Comparison of ENCODE assay signal across 22 cellular contexts in genomic region chr12:116201908-116202307, GRCh38.
A peak's percentile ranks its signal among the peaks of the same experiment; 100 is the strongest.
DNase-seq lines count a peak whose midpoint lies in the region; ATAC-seq and TF ChIP-seq lines count a peak whose summit lies in the region.
"Had no signal": no experiment of that assay in that cellular context is flagged by ENCODE, and none has a peak within 500 bp of the region (broad histone marks: within the 10 kb centered on the region; RNA-seq: fewer than 3 reads in every experiment).

No MANE protein-coding gene starts in this region.

- H3K27me3 ChIP-seq in gastrocnemius medialis = no peaks in the 10 kb centered on the region
- H3K27me3 ChIP-seq: ascending aorta, MG63, right atrium auricular region had no signal

- no peak overlapping the region for H3K4me3 ChIP-seq in gastrocnemius medialis
- H3K4me3 ChIP-seq: ascending aorta, GM12878, MG63, right atrium auricular region had no signal

- no peak for ATAC-seq in gastrocnemius medialis
- ATAC-seq in GM18870 (IDR thresholded peaks at IDR 0.05; ENCODE audit: unreplicated experiment) = no peak
- no peak for ATAC-seq in HG03095 (IDR thresholded peaks at IDR 0.05; ENCODE audit: unreplicated experiment)
- ATAC-seq: activated T-cell treated with anti-CD3 and anti-CD28 coated beads, Interleukin-2, amount 50 U/mL, for 4 hours; GM12878 had no signal

- H3K36me3 ChIP-seq in gastrocnemius medialis = no peaks in the 10 kb centered on the region
- H3K36me3 ChIP-seq: ascending aorta, MG63, right atrium auricular region had no signal

- in situ Hi-C loops in SK-MEL-5 (cut with HindIII; ENCODE audit: low pct_unique_long_range_greater_than_20kb, low sequenced_read_pairs) = no loop called here
- in situ Hi-C loops in gastrocnemius medialis (cut with MboI; ENCODE audit: low sequenced_read_pairs in 4 of 4) = no loop called here

- peak overlapping the region in 3 of 4 donors; percentile 3 to 45 (median 12) for H3K27ac ChIP-seq in gastrocnemius medialis
- H3K27ac ChIP-seq: right atrium auricular region had no signal

- peaks cover 65 to 80% of the 10 kb centered on the region in 2 donors for H3K4me1 ChIP-seq in gastrocnemius medialis

- intact Hi-C loops in gastrocnemius medialis (cut with DNase I; ENCODE audit: low total_unique reads) = no loop called here

- DNase-seq in EH (ENCODE audit: low read depth) (peak; percentile 77), SK-MEL-5 (ENCODE audit: low read depth, low spot score) (peak; percentile 23), fibroblast of gingiva (ENCODE audit: low read depth) (peak; percentile 35), gastrocnemius medialis (no peak), DMS53 (lab: John Stamatoyannopoulos, UW) (no peak)
- no peak for DNase-seq in activated naive CD4-positive, alpha-beta T cell (lab: John Stamatoyannopoulos, UW)
- DNase-seq: activated CD4-positive, alpha-beta memory T cell treated with anti-CD3 and anti-CD28 coated beads, Interleukin-2, amount 10 ng/mL, durations not matched to agents 7 days and 5 days; activated CD4-positive, CD25-positive, alpha-beta regulatory T cell; activated naive CD4-positive, alpha-beta T cell treated with anti-CD3 and anti-CD28 coated beads, Interleukin-2, amount 10 ng/mL, durations not matched to agents 7 days and 5 days; activated T-cell treated with anti-CD3 and anti-CD28 coated beads, Interleukin-2, amount 50 U/mL, for 4 hours; cortex of kidney; MG63; NCI-H2171 treated with DMSO at 0.1 percent for 48 hours; NCI-H774; occipital lobe; stimulated activated CD4-positive, alpha-beta T cell treated with anti-CD3 and anti-CD28 coated beads, Interleukin-15, amount 100 ng/mL, for 24 hours; T-helper 9 cell had no signal

- no peak for TF ChIP-seq POLR2A in gastrocnemius medialis (IDR thresholded peaks at IDR 0.05)

- no peaks in the 10 kb centered on the region for H3K9me3 ChIP-seq in gastrocnemius medialis
- H3K9me3 ChIP-seq: ascending aorta, MG63, right atrium auricular region had no signal

- TF ChIP-seq CTCF in gastrocnemius medialis (IDR thresholded peaks at IDR 0.05 in 4 of 5, conservative IDR thresholded peaks at IDR 0.05 in 1 of 5) = no peak

Comparison
In these comparisons a context has a peak if more than half of its experiments do, and no peak if none do; other contexts are left out.
1. DNase-seq: peak in EH (single experiment), SK-MEL-5 (single experiment) and fibroblast of gingiva (single experiment); none in gastrocnemius medialis (0 of 2), activated naive CD4-positive, alpha-beta T cell (0 of 4) and DMS53 (single experiment).